8 cellular contexts compared by ENCODE assay signal in the genomic region with DNA sequence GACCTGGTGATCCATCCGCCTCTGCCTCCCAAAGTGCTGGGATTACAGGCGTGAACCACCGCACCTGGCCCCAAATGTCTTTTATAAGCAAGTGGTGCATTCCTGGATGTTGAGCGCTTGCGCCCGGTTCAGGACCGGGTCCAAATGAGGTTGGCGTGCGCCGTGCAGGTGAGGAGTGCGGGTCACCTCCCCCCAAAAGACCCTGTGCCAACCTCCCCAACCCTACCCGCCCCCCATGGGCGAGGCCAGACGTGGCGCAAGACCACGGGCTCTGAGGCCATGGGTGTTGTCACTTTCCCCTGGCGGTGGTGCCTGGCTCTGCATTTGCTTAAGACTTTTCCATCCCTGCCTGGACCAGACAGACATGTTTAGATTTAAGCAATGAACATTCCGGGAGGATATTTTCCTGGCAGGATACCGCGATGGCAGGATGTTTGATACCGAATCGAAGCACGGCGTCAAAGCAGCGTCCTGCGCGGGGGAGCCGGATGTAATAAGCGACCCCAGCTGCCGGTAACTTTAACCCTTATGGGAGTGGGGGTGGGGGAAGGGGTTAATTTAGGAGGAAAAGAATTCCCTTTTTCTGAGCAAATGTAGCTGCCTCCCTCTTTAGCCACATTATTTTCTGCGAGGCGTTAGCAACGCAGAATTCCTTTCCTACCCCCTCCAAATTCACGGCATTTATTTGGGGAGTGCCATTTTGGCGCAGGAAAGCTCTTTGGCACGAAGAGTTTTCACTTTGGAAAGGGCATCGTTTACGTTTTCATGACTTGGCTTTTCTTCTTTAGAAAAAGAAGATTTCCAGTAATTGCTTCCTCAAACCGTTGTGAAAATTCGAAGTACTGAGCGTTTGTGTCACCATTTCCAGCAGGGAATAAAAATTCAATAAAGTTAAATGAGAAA. TPM values are rescaled to one million over a fixed set of nuclear protein-coding genes. Genes with fewer than 3 reads are reported as not detected.
DNase-seq lines count a peak whose midpoint lies in the region; ATAC-seq and TF ChIP-seq lines count a peak whose summit lies in the region.

No MANE protein-coding gene starts in this region.

- TF ChIP-seq RAD21 in Ishikawa (IDR thresholded peaks at IDR 0.05; ENCODE audit: low read depth), result no peak

- H3K36me3 ChIP-seq in right atrium auricular region, result no peaks in the 10 kb centered on the region

- peak overlapping the region; percentile 91 to 93 for H3K27ac ChIP-seq in right atrium auricular region

- H3K9me3 ChIP-seq in right atrium auricular region, result no peaks in the 10 kb centered on the region

- DNase-seq in activated gamma-delta T cell treated with Interleukin-2 at 50 U/mL for 16 hours (peak; percentile 34), activated gamma-delta T cell (lab: John Stamatoyannopoulos, UW) (no peak), SHP77 (lab: John Stamatoyannopoulos, UW) (peak; percentile 85 to 92), amniotic epithelial cell (ENCODE audit: low read depth) (peak; percentile 78), right atrium auricular region (ENCODE audit: low spot score) (peak; percentile 83), renal cortical epithelial cell (ENCODE audit: low read depth) (peak; percentile 43)

- peak; percentile 81 to 82 for TF ChIP-seq CTCF in right atrium auricular region (IDR thresholded peaks at IDR 0.05)

- ATAC-seq in HG03457 (IDR thresholded peaks at IDR 0.05; ENCODE audit: unreplicated experiment), result no peak

- peaks cover 0 to 37% of the 10 kb centered on the region in 2 donors for H3K4me1 ChIP-seq in right atrium auricular region

- H3K4me3 ChIP-seq in right atrium auricular region, result peak overlapping the region; percentile 47 to 67

- H3K27me3 ChIP-seq in right atrium auricular region, result peaks cover 9 to 12% of the 10 kb centered on the region in 2 donors

- no peak for TF ChIP-seq EP300 in Ishikawa (IDR thresholded peaks at IDR 0.05; ENCODE audit: borderline replicate concordance)

TF ChIP-seq in Ishikawa, 13 proteins besides CTCF, POLR2A, EP300 and RAD21:
- no peak for TF ChIP-seq EGR1 (IDR thresholded peaks at IDR 0.05)
- TF ChIP-seq, protein P1, sequence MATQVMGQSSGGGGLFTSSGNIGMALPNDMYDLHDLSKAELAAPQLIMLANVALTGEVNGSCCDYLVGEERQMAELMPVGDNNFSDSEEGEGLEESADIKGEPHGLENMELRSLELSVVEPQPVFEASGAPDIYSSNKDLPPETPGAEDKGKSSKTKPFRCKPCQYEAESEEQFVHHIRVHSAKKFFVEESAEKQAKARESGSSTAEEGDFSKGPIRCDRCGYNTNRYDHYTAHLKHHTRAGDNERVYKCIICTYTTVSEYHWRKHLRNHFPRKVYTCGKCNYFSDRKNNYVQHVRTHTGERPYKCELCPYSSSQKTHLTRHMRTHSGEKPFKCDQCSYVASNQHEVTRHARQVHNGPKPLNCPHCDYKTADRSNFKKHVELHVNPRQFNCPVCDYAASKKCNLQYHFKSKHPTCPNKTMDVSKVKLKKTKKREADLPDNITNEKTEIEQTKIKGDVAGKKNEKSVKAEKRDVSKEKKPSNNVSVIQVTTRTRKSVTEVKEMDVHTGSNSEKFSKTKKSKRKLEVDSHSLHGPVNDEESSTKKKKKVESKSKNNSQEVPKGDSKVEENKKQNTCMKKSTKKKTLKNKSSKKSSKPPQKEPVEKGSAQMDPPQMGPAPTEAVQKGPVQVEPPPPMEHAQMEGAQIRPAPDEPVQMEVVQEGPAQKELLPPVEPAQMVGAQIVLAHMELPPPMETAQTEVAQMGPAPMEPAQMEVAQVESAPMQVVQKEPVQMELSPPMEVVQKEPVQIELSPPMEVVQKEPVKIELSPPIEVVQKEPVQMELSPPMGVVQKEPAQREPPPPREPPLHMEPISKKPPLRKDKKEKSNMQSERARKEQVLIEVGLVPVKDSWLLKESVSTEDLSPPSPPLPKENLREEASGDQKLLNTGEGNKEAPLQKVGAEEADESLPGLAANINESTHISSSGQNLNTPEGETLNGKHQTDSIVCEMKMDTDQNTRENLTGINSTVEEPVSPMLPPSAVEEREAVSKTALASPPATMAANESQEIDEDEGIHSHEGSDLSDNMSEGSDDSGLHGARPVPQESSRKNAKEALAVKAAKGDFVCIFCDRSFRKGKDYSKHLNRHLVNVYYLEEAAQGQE (IDR thresholded peaks at IDR 0.05; ENCODE audit: low read depth), result no peak
- 0 out of 2 replicates have a peak, but pooled peaks have one; percentile 13 for TF ChIP-seq CEBPB (IDR thresholded peaks at IDR 0.05)
TF ChIP-seq in Ishikawa: peak in this region for 1.

RNA-seq across cellular contexts. Expression of gene RNF187, which starts 27.8 kb away (rescaled TPM):
- 10 to 100 TPM; 35.3 to 35.6 TPM for total RNA-seq in right atrium auricular region
- total RNA-seq in renal cortical epithelial cell, result 47.6 and 137 TPM in 2 replicates

RNA-seq across cellular contexts. Expression of gene TRIM17, which starts 42.7 kb away (rescaled TPM):
- total RNA-seq in right atrium auricular region (not detected), renal cortical epithelial cell (0.69 and 1.5 TPM in 2 replicates)

RNA-seq across cellular contexts. Expression of gene TRIM11, which starts 52.7 kb away (rescaled TPM):
- total RNA-seq in right atrium auricular region, result 1 to 10 TPM; 5.5 to 9.8 TPM
- 16.5 and 22.0 TPM in 2 replicates for total RNA-seq in renal cortical epithelial cell
